ENCODE assay signal across 8 cellular contexts in genomic region chr4:48341776-48342558, GRCh38. TPM values are rescaled to one million over a fixed set of nuclear protein-coding genes. Genes with fewer than 3 reads are reported as not detected.
DNase-seq lines count a peak whose midpoint lies in the region; TF ChIP-seq lines count a peak whose summit lies in the region.

No MANE protein-coding gene starts in this region.

- no peaks in the 10 kb centered on the region for H3K9me2 ChIP-seq in Loucy (replicated peaks; ENCODE audit: low read depth, low read length)

- H3K4me1 ChIP-seq in Loucy (ENCODE audit: insufficient read depth, low read length, poor library complexity, severe bottlenecking) (peaks cover 54% of the 10 kb centered on the region), ectodermal cell (ENCODE audit: control insufficient read depth, insufficient read depth, low read length) (peaks cover 21% of the 10 kb centered on the region)

- peak overlapping the region; percentile 89 for H3K4me3 ChIP-seq in GM12864 (ENCODE audit: low read depth, low read length)
- H3K4me3 ChIP-seq in H7 (ENCODE audit: insufficient read depth, low read depth, low read length) = peak overlapping the region; percentile 84
- H3K4me3 ChIP-seq in Loucy (ENCODE audit: low read length, poor library complexity, severe bottlenecking) = peak overlapping the region; percentile 90
- H3K4me3 ChIP-seq in ectodermal cell (ENCODE audit: insufficient read depth, low read depth, low read length) = peak overlapping the region; percentile 85

- H3K27ac ChIP-seq in ectodermal cell (ENCODE audit: insufficient read depth, low read depth, low read length, poor library complexity, severe bottlenecking) = peak overlapping the region; percentile 88

- no peaks in the 10 kb centered on the region for H3K9me3 Mint-ChIP-seq in activated CD4-positive, alpha-beta T cell treated with anti-CD3 and anti-CD28 coated beads, Interleukin-2, amount 10 ng/mL, durations not matched to agents 7 days and 5 days

- peaks cover 51% of the 10 kb centered on the region for H3K79me2 ChIP-seq in Loucy (ENCODE audit: insufficient read depth, low read length)

- peak overlapping the region; percentile 86 for H2AFZ ChIP-seq in Loucy (ENCODE audit: low read length)

- H3F3A ChIP-seq in Loucy (ENCODE audit: low read depth) = 0 out of 2 replicates have a peak, but pooled peaks cover 2% of the 10 kb centered on the region

- H3K36me3 ChIP-seq in H7 (replicated peaks; ENCODE audit: control insufficient read depth, insufficient read depth, low read length) (no peaks in the 10 kb centered on the region), Loucy (ENCODE audit: insufficient read depth, low read length) (no peaks in the 10 kb centered on the region), ectodermal cell (ENCODE audit: control insufficient read depth, insufficient read depth, low read length) (no peaks in the 10 kb centered on the region)

- H3K27me3 Mint-ChIP-seq in activated CD4-positive, alpha-beta T cell treated with anti-CD3 and anti-CD28 coated beads, Interleukin-2, amount 10 ng/mL, durations not matched to agents 7 days and 5 days = no peaks in the 10 kb centered on the region

- no peaks in the 10 kb centered on the region for H3K9me3 ChIP-seq in Loucy (ENCODE audit: insufficient read depth, low read depth, low read length)
- no peaks in the 10 kb centered on the region for H3K9me3 ChIP-seq in ectodermal cell (ENCODE audit: control insufficient read depth, low read length)

- H3K4me1 Mint-ChIP-seq in activated CD4-positive, alpha-beta T cell treated with anti-CD3 and anti-CD28 coated beads, Interleukin-2, amount 10 ng/mL, durations not matched to agents 7 days and 5 days = peaks cover 58% of the 10 kb centered on the region

- DNase-seq in GM12864 (ENCODE audit: low read depth) (no peak), H7 (peak; percentile 75), medulla oblongata (ENCODE audit: extremely low spot score) (peak; percentile 46), HPDE6-E6E7 (ENCODE audit: extremely low spot score) (no peak)
- DNase-seq in activated CD4-positive, alpha-beta T cell treated with anti-CD3 and anti-CD28 coated beads, Interleukin-2, amount 10 ng/mL, durations not matched to agents 7 days and 5 days = peak; percentile 38
- DNase-seq in stimulated activated CD4-positive, alpha-beta T cell treated with anti-CD3 and anti-CD28 coated beads, TNF-alpha, amount 100 ng/mL, for 48 hours (ENCODE audit: low read depth in 3 of 3) = peak in 2 of 3 donors; percentile 21 to 36

- POLR2A ChIA-PET in activated CD4-positive, alpha-beta T cell treated with anti-CD3 and anti-CD28 coated beads, Interleukin-2, amount 10 ng/mL, durations not matched to agents 7 days and 5 days (lab: Charles Lee) = interaction anchor here (0.6 kb wide), 2 partner anchors 211 to 212 kb away, joined by 4 read pairs; no protein-coding TSS in a partner anchor

- no peak for TF ChIP-seq CTCF in GM12864 (IDR thresholded peaks at IDR 0.05; ENCODE audit: low read depth, low read length, missing control alignments)
- TF ChIP-seq CTCF in Loucy (conservative IDR thresholded peaks at IDR 0.05; ENCODE audit: low read length) = peak; percentile 7; the same call in 1 of the 2 replicates

- CTCF ChIA-PET in activated CD4-positive, alpha-beta T cell treated with anti-CD3 and anti-CD28 coated beads, Interleukin-2, amount 10 ng/mL, durations not matched to agents 7 days and 5 days (lab: Charles Lee) = interaction anchor here (1.0 to 1.5 kb wide), 7 partner anchors 9 to 214 kb away, joined by 3 to 5 read pairs (median 3); no protein-coding TSS in a partner anchor

- WGBS in ectodermal cell, 2 experiments = 0 to 1% methylated on average over 63 of the region's 63 CpGs

- peaks cover 8% of the 10 kb centered on the region for H3K36me3 Mint-ChIP-seq in activated CD4-positive, alpha-beta T cell treated with anti-CD3 and anti-CD28 coated beads, Interleukin-2, amount 10 ng/mL, durations not matched to agents 7 days and 5 days (ENCODE audit: low read depth)

- H3K9ac ChIP-seq in Loucy (ENCODE audit: low read depth, low read length, poor library complexity, severe bottlenecking) = peak overlapping the region; percentile 92

- H4K20me1 ChIP-seq in Loucy (ENCODE audit: insufficient read depth, low read length, poor library complexity, severe bottlenecking) = peaks cover 49% of the 10 kb centered on the region

- H3K27me3 ChIP-seq in H7 (ENCODE audit: control insufficient read depth, insufficient read depth, low read length) (no peaks in the 10 kb centered on the region), Loucy (ENCODE audit: insufficient read depth, low read length, poor library complexity, severe bottlenecking) (no peaks in the 10 kb centered on the region), ectodermal cell (ENCODE audit: control insufficient read depth, insufficient read depth, low read length, poor library complexity, severe bottlenecking) (no peaks in the 10 kb centered on the region)

- peak overlapping the region; percentile 96 for H3K27ac Mint-ChIP-seq in activated CD4-positive, alpha-beta T cell treated with anti-CD3 and anti-CD28 coated beads, Interleukin-2, amount 10 ng/mL, durations not matched to agents 7 days and 5 days

- H3K4me3 Mint-ChIP-seq in activated CD4-positive, alpha-beta T cell treated with anti-CD3 and anti-CD28 coated beads, Interleukin-2, amount 10 ng/mL, durations not matched to agents 7 days and 5 days = peak overlapping the region; percentile 98

- H3K4me2 ChIP-seq in Loucy (ENCODE audit: low read depth, low read length, poor library complexity, severe bottlenecking) = peak overlapping the region; percentile 94

RNA-seq across cellular contexts. Expression of gene SLAIN2, which starts 0.6 kb away (rescaled TPM):
- total RNA-seq in H7 (2014; rRNA removed; shearing (Covaris generic)) = 32.0 and 34.0 TPM in 2 replicates
- total RNA-seq in activated CD4-positive, alpha-beta T cell treated with anti-CD3 and anti-CD28 coated beads, Interleukin-2, amount 10 ng/mL, durations not matched to agents 7 days and 5 days = 10 to 100 TPM; 58.8 to 96.5 TPM
- polyA plus RNA-seq in ectodermal cell (2013, experiment 1 of 4) = 49.0 TPM
- 41.6 TPM for polyA plus RNA-seq in ectodermal cell (2013, experiment 2 of 4)
- polyA plus RNA-seq in ectodermal cell (2013, experiment 3 of 4) = 37.5 TPM
- polyA plus RNA-seq in ectodermal cell (2013, experiment 4 of 4) = 38.8 TPM

Comparison
In these comparisons a context has a peak if more than half of its experiments do, and no peak if none do; other contexts are left out.
1. DNase-seq: peak in H7 (single experiment), activated CD4-positive, alpha-beta T cell treated with anti-CD3 and anti-CD28 coated beads, Interleukin-2, amount 10 ng/mL, durations not matched to agents 7 days and 5 days (single experiment), medulla oblongata (single experiment) and stimulated activated CD4-positive, alpha-beta T cell treated with anti-CD3 and anti-CD28 coated beads, TNF-alpha, amount 100 ng/mL, for 48 hours (2 of 3); none in GM12864 (single experiment) and HPDE6-E6E7 (single experiment).
2. Peak in every context shown above with its lines, with median percentiles within 50 percentile points of each other: H3K4me3 ChIP-seq.